In genomic region chr11:75430692-75431532, GRCh38 we compare ENCODE assay signal across 8 cellular contexts. TPM values are rescaled to one million over a fixed set of nuclear protein-coding genes. Genes with fewer than 3 reads are reported as not detected.
A peak's percentile ranks its signal among the peaks of the same experiment; 100 is the strongest.
DNase-seq lines count a peak whose midpoint lies in the region; ATAC-seq, FAIRE-seq and TF ChIP-seq lines count a peak whose summit lies in the region.

No MANE protein-coding gene starts in this region.

- peaks cover 16% of the 10 kb centered on the region for H3K4me1 Mint-ChIP-seq in CD8-positive, alpha-beta T cell (ENCODE audit: low read depth)
- H3K4me1 Mint-ChIP-seq in neural progenitor cell, result peaks cover 35% of the 10 kb centered on the region

- H3K4me3 ChIP-seq in CD8-positive, alpha-beta T cell (ENCODE audit: low read depth, low read length), result peak overlapping the region; percentile 44
- peak overlapping the region; percentile 51 for H3K4me3 ChIP-seq in Jurkat, Clone E6-1 (ENCODE audit: low read length)
- peak overlapping the region; percentile 20 for H3K4me3 ChIP-seq in colonic mucosa
- peak overlapping the region; percentile 36 for H3K4me3 ChIP-seq in neural progenitor cell

- peaks cover 20% of the 10 kb centered on the region for H4K20me1 ChIP-seq in neural progenitor cell (ENCODE audit: low read depth)

- POLR2A ChIA-PET in CD8-positive, alpha-beta T cell (lab: Charles Lee), result interaction anchor here (1.4 to 1.5 kb wide), 2 partner anchors 131 to 155 kb away, joined by 3 to 6 read pairs; partner anchors contain the start of gene SERPINH1

- TF ChIP-seq CTCF in CD8-positive, alpha-beta T cell (IDR thresholded peaks at IDR 0.05), result no peak
- TF ChIP-seq CTCF in colonic mucosa (IDR thresholded peaks at IDR 0.05) (no peak), neural progenitor cell (IDR thresholded peaks at IDR 0.05) (no peak)

- H3K27ac ChIP-seq in CD8-positive, alpha-beta T cell (ENCODE audit: low read depth, low read length), result no peak overlapping the region
- H3K27ac ChIP-seq in colonic mucosa, result no peak overlapping the region
- no peak overlapping the region for H3K27ac ChIP-seq in neural progenitor cell

- peak overlapping the region; percentile 82 for H3K4me3 Mint-ChIP-seq in CD8-positive, alpha-beta T cell
- peak overlapping the region; percentile 88 for H3K4me3 Mint-ChIP-seq in neural progenitor cell

- H3K27me3 ChIP-seq in CD8-positive, alpha-beta T cell (ENCODE audit: insufficient read depth, low read length), result peaks cover 11% of the 10 kb centered on the region
- peaks cover 38% of the 10 kb centered on the region for H3K27me3 ChIP-seq in colonic mucosa
- peaks cover 73% of the 10 kb centered on the region for H3K27me3 ChIP-seq in neural progenitor cell

- no peaks in the 10 kb centered on the region for H3K36me3 ChIP-seq in CD8-positive, alpha-beta T cell (ENCODE audit: insufficient read depth, low read length)
- H3K36me3 ChIP-seq in colonic mucosa (no peaks in the 10 kb centered on the region), neural progenitor cell (no peaks in the 10 kb centered on the region)

- H3K79me2 ChIP-seq in neural progenitor cell (ENCODE audit: low read depth), result no peaks in the 10 kb centered on the region

- peak overlapping the region; percentile 70 for H3K4me2 ChIP-seq in neural progenitor cell

- ATAC-seq in CD8-positive, alpha-beta T cell, result peak; percentile 3
- ATAC-seq in HG03039 (IDR thresholded peaks at IDR 0.05; ENCODE audit: unreplicated experiment), result no peak

- intact Hi-C loops in CD8-positive, alpha-beta T cell (cut with DNase I, micrococcal nuclease), result loop anchor here in 1 of 2 experiments (5.0 kb wide), 1 partner anchor 44 kb away; no protein-coding TSS in a partner anchor
- intact Hi-C loops in colonic mucosa (cut with DNase I), result no loop called here

- H3K36me3 Mint-ChIP-seq in CD8-positive, alpha-beta T cell, result no peaks in the 10 kb centered on the region
- H3K36me3 Mint-ChIP-seq in neural progenitor cell, result peaks cover 9% of the 10 kb centered on the region

- H2AFZ ChIP-seq in neural progenitor cell (replicated peaks), result peak overlapping the region; percentile 11

- H3K27me3 Mint-ChIP-seq in CD8-positive, alpha-beta T cell (ENCODE audit: low read depth), result peaks cover 36% of the 10 kb centered on the region
- peaks cover 38% of the 10 kb centered on the region for H3K27me3 Mint-ChIP-seq in neural progenitor cell (ENCODE audit: insufficient read depth, low read depth)

- FAIRE-seq in RCC 7860 (lab: Jason Lieb, UNC), result no peak

- CTCF ChIA-PET in CD8-positive, alpha-beta T cell (lab: Charles Lee), result interaction anchor here (2.8 kb wide), 1 partner anchor 14 kb away, joined by 14 read pairs; no protein-coding TSS in a partner anchor

- peaks cover 43% of the 10 kb centered on the region for H3F3A ChIP-seq in neural progenitor cell (ENCODE audit: low read depth)

- no peaks in the 10 kb centered on the region for H3K9me3 ChIP-seq in CD8-positive, alpha-beta T cell (ENCODE audit: low read length)
- no peaks in the 10 kb centered on the region for H3K9me3 ChIP-seq in colonic mucosa
- H3K9me3 ChIP-seq in neural progenitor cell (ENCODE audit: low read depth), result peaks cover 9% of the 10 kb centered on the region

- no peak for DNase-seq in CD8-positive, alpha-beta T cell
- no peak for DNase-seq in Jurkat, Clone E6-1 (ENCODE audit: low read depth, low spot score)
- DNase-seq in colonic mucosa (no peak), neural progenitor cell (ENCODE audit: low spot score) (no peak), RCC 7860 (ENCODE audit: low spot score) (no peak), UCSD-AML1 (lab: John Stamatoyannopoulos, UW; ENCODE audit: unreplicated experiment) (no peak), NCI-H128 (lab: John Stamatoyannopoulos, UW; ENCODE audit: unreplicated experiment) (no peak)

- no peaks in the 10 kb centered on the region for H3K9me3 Mint-ChIP-seq in CD8-positive, alpha-beta T cell
- peaks cover 12% of the 10 kb centered on the region for H3K9me3 Mint-ChIP-seq in neural progenitor cell

- H3K27ac Mint-ChIP-seq in CD8-positive, alpha-beta T cell, result peak overlapping the region; percentile 46
- no peak overlapping the region for H3K27ac Mint-ChIP-seq in neural progenitor cell

- H3K4me1 ChIP-seq in CD8-positive, alpha-beta T cell (ENCODE audit: insufficient read depth, low read length), result peaks cover 9% of the 10 kb centered on the region
- H3K4me1 ChIP-seq in colonic mucosa (peaks cover 10% of the 10 kb centered on the region), neural progenitor cell (peaks cover 20% of the 10 kb centered on the region)

- H3K9ac ChIP-seq in colonic mucosa (ENCODE audit: low read depth in 2 of 2, low read length in 2 of 2) (peak overlapping the region in 1 of 2 donors; percentile 53), neural progenitor cell (no peak overlapping the region)

RNA-seq across cellular contexts. Expression of gene KLHL35, which starts 2.1 kb away (rescaled TPM):
- total RNA-seq in CD8-positive, alpha-beta T cell, result under 1 TPM; 0.50 to 0.84 TPM
- polyA plus RNA-seq in Jurkat, Clone E6-1 (2012; ENCODE audit: insufficient read depth, insufficient read length), result 14.0 TPM
- total RNA-seq in colonic mucosa, result under 1 TPM; 0.50 to 0.67 TPM
- total RNA-seq in neural progenitor cell (ENCODE audit: low replicate concordance), result 1.2 and 1.5 TPM in 2 replicates

RNA-seq across cellular contexts. Expression of gene RPS3, which starts 31.6 kb away (rescaled TPM):
- 1,000 to 10,000 TPM; 4,683 to 5,039 TPM for total RNA-seq in CD8-positive, alpha-beta T cell
- 6,072 TPM for polyA plus RNA-seq in Jurkat, Clone E6-1 (2012; ENCODE audit: insufficient read depth, insufficient read length)
- total RNA-seq in colonic mucosa (1,000 to 10,000 TPM; 2,133 to 2,596 TPM), neural progenitor cell (ENCODE audit: low replicate concordance) (1,927 and 1,962 TPM in 2 replicates)
